9 cellular contexts compared by ENCODE assay signal in the genomic region with DNA sequence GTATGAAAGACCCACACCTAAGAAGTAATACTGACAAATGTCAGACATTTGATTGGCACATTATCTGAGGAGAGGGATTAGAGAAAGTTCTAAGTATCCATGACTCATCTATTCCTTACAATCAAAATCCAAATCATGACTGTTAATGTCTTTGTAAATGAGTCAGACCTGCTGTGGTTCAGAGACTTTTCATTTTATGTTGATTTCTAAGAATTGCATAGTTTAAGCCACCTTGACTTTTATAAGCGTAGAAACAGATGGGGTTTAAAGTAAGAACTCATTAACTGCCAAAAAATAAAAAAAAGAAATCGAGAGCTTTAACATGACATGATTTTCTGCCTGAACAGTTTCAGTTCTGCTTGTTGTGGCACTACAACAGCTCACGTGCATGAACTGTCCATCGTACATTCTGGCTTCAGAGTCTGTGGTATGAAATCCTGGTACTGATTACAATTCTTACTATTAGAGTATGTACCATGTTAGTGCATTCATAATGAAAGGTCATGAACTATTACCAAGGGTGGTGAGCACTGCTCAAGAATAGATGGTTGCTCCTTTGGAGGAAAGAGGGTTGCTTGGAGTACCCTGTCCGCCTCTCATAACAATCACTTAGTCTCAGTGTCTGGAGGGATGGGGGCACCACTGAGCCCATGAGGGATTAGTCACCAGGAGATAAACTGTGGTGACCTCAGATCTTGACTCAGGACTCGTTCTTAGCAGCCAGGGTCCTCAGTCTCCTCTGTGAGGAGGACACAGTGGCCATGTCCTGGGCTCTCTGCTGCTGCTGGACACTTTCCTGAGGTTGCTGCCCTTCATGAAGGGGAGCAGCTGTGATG. TPM values are rescaled to one million over a fixed set of nuclear protein-coding genes. Genes with fewer than 3 reads are reported as not detected.
DNase-seq lines count a peak whose midpoint lies in the region; ATAC-seq, FAIRE-seq and TF ChIP-seq lines count a peak whose summit lies in the region.
"Had no signal": no experiment of that assay in that cellular context is flagged by ENCODE, and none has a peak within 500 bp of the region (broad histone marks: within the 10 kb centered on the region; RNA-seq: fewer than 3 reads in every experiment).

No MANE protein-coding gene starts in this region.

- no peaks in the 10 kb centered on the region for H3K79me2 ChIP-seq in OCI-LY1 (ENCODE audit: insufficient read depth, low read length)

- no peak for FAIRE-seq in kidney (lab: Jason Lieb, UNC)

- H3K36me3 ChIP-seq in breast epithelium (no peaks in the 10 kb centered on the region), OCI-LY1 (ENCODE audit: insufficient read depth, low read length) (0 out of 2 replicates have a peak, but pooled peaks cover 6% of the 10 kb centered on the region), kidney (ENCODE audit: control insufficient read depth in 1 of 2, insufficient read depth in 2 of 2, low read length in 2 of 2) (peaks cover 4 to 6% of the 10 kb centered on the region in 2 donors)

- H3K9me3 ChIP-seq in breast epithelium (no peaks in the 10 kb centered on the region), OCI-LY1 (ENCODE audit: low read length) (no peaks in the 10 kb centered on the region), kidney (ENCODE audit: control insufficient read depth in 1 of 2, low read length in 2 of 2) (no peaks in the 10 kb centered on the region)

- H3K27me3 ChIP-seq in breast epithelium (no peaks in the 10 kb centered on the region), OCI-LY1 (ENCODE audit: insufficient read depth, low read length) (no peaks in the 10 kb centered on the region)

- no TSS peak for BruUV-seq in MCF 10A (replicated peaks; lab: Mats Ljungman, UMichigan)

- peak; percentile 97 for ATAC-seq in HG02763 (IDR thresholded peaks at IDR 0.05; ENCODE audit: unreplicated experiment)

- no peak for TF ChIP-seq POLR2A in breast epithelium (IDR thresholded peaks at IDR 0.05)

- H3K4me1 ChIP-seq in breast epithelium, result no peaks in the 10 kb centered on the region
- H3K4me1 ChIP-seq in OCI-LY1 (ENCODE audit: insufficient read depth, low read length, severe bottlenecking), result peaks cover 15% of the 10 kb centered on the region
- no peaks in the 10 kb centered on the region for H3K4me1 ChIP-seq in kidney (ENCODE audit: control insufficient read depth in 1 of 2, insufficient read depth in 1 of 2, low read depth in 1 of 2, low read length in 2 of 2)

- POLR2A ChIA-PET in MCF 10A (lab: Yijun Ruan, JAX), result no interaction called here

- no peaks in the 10 kb centered on the region for H3K9me3 Mint-ChIP-seq in MCF 10A (ENCODE audit: unreplicated experiment)
- H3K9me3 Mint-ChIP-seq: central memory CD8-positive, alpha-beta T cell had no signal

- TF ChIP-seq CTCF in MCF 10A (IDR thresholded peaks at IDR 0.05; ENCODE audit: unreplicated experiment) (no peak), breast epithelium (IDR thresholded peaks at IDR 0.05) (no peak), OCI-LY1 (IDR thresholded peaks at IDR 0.05; ENCODE audit: low read length) (no peak), fibroblast of the aortic adventitia (IDR thresholded peaks at IDR 0.05; ENCODE audit: insufficient read depth, low read length) (no peak), kidney (IDR thresholded peaks at IDR 0.05; ENCODE audit: borderline replicate concordance, extremely low read depth, insufficient read depth) (no peak)

- no peak overlapping the region for H3K4me2 ChIP-seq in OCI-LY1 (ENCODE audit: low read length)

- peak overlapping the region; percentile 87 for H3K27ac Mint-ChIP-seq in MCF 10A (ENCODE audit: low read depth, unreplicated experiment)

- DNase-seq in MCF 10A (ENCODE audit: unreplicated experiment) (peak; percentile 66), breast epithelium (ENCODE audit: low spot score in 2 of 2) (no peak), fibroblast of the aortic adventitia (ENCODE audit: low read depth) (peak; percentile 47), kidney (no peak), NCI-H446 treated with DMSO at 0.1 percent for 48 hours (lab: John Stamatoyannopoulos, UW) (no peak)
- no peak for DNase-seq in activated CD8-positive, alpha-beta memory T cell treated with anti-CD3 and anti-CD28 coated beads, Interleukin-2, amount 50 U/mL, for 4 hours

- no peak overlapping the region for H2AFZ ChIP-seq in OCI-LY1 (ENCODE audit: low read length)

- intact Hi-C loops in MCF 10A (cut with micrococcal nuclease), result no loop called here
- intact Hi-C loops in breast epithelium (cut with DNase I; ENCODE audit: low total_unique reads), result no loop called here
- intact Hi-C loops in kidney (cut with DNase I), result no loop called here

- peaks cover 13% of the 10 kb centered on the region for H3K4me1 Mint-ChIP-seq in MCF 10A (ENCODE audit: insufficient read depth, unreplicated experiment)
- H3K4me1 Mint-ChIP-seq: central memory CD8-positive, alpha-beta T cell had no signal

- H3K27ac ChIP-seq in breast epithelium (no peak overlapping the region), OCI-LY1 (ENCODE audit: low read depth, low read length, poor library complexity, severe bottlenecking) (peak overlapping the region; percentile 69), kidney (ENCODE audit: low read depth in 2 of 2, low read length in 2 of 2) (no peak overlapping the region)

- H3K9me2 ChIP-seq in OCI-LY1 (ENCODE audit: low read depth, low read length), result no peaks in the 10 kb centered on the region

- peaks cover 59% of the 10 kb centered on the region for H3K36me3 Mint-ChIP-seq in MCF 10A (ENCODE audit: insufficient read depth, unreplicated experiment)

- H3K4me3 ChIP-seq in breast epithelium (no peak overlapping the region), OCI-LY1 (ENCODE audit: low read depth, low read length, poor library complexity, severe bottlenecking) (no peak overlapping the region), fibroblast of the aortic adventitia (ENCODE audit: low read depth, low read length) (no peak overlapping the region), kidney (ENCODE audit: low read length in 2 of 2) (no peak overlapping the region)

- H3K9ac ChIP-seq in OCI-LY1 (ENCODE audit: low read length), result no peak overlapping the region
- H3K9ac ChIP-seq in kidney (ENCODE audit: low read length in 2 of 2), result no peak overlapping the region

- no peaks in the 10 kb centered on the region for H4K20me1 ChIP-seq in OCI-LY1 (ENCODE audit: insufficient read depth, low read length)

- no peaks in the 10 kb centered on the region for H3F3A ChIP-seq in OCI-LY1 (ENCODE audit: insufficient read depth, low read length)

- peak overlapping the region; percentile 46 for H3K4me3 Mint-ChIP-seq in MCF 10A (ENCODE audit: unreplicated experiment)
- H3K4me3 Mint-ChIP-seq: central memory CD8-positive, alpha-beta T cell had no signal

- CTCF ChIA-PET in MCF 10A (lab: Yijun Ruan, JAX), result interaction anchor here (0.6 to 18.9 kb wide), 10 partner anchors 7 to 875 kb away, joined by 3 to 713 read pairs (median 4); no protein-coding TSS in a partner anchor

- no peaks in the 10 kb centered on the region for H3K27me3 Mint-ChIP-seq in MCF 10A (ENCODE audit: insufficient read depth, unreplicated experiment)

RNA-seq across cellular contexts. Expression of a gene that starts 42.2 kb away (rescaled TPM):
- total RNA-seq in MCF 10A (2022) (not detected in 2 replicates), breast epithelium (under 1 TPM in 1 of 3 donors, not detected in 2; 0.66 TPM), fibroblast of the aortic adventitia (ENCODE audit: low replicate concordance) (not detected in 2 replicates), kidney (not detected)
- 0.34 TPM for polyA plus RNA-seq in kidney (ENCODE audit: insufficient read depth, low read depth, low replicate concordance)

RNA-seq across cellular contexts. Expression of a gene that starts 54.5 kb away (rescaled TPM):
- total RNA-seq in MCF 10A (2022) (74.6 and 98.1 TPM in 2 replicates), breast epithelium (100 to 1,000 TPM in 1 of 3 donors, 10 to 100 TPM in 2; 80.8 to 143 (median 87.7) TPM), fibroblast of the aortic adventitia (ENCODE audit: low replicate concordance) (13.5 and 30.0 TPM in 2 replicates), kidney (148 TPM)
- 72.9 TPM for polyA plus RNA-seq in kidney (ENCODE audit: insufficient read depth, low read depth, low replicate concordance)

Comparison
In these comparisons a context has a peak if more than half of its experiments do, and no peak if none do; other contexts are left out.
1. DNase-seq: peak in MCF 10A (single experiment) and fibroblast of the aortic adventitia (single experiment); none in breast epithelium (0 of 2), kidney (single experiment), activated CD8-positive, alpha-beta memory T cell treated with anti-CD3 and anti-CD28 coated beads, Interleukin-2, amount 50 U/mL, for 4 hours (single experiment) and NCI-H446 treated with DMSO at 0.1 percent for 48 hours (single experiment).